ENCODE assay signal across 19 cellular contexts in the genomic region with DNA sequence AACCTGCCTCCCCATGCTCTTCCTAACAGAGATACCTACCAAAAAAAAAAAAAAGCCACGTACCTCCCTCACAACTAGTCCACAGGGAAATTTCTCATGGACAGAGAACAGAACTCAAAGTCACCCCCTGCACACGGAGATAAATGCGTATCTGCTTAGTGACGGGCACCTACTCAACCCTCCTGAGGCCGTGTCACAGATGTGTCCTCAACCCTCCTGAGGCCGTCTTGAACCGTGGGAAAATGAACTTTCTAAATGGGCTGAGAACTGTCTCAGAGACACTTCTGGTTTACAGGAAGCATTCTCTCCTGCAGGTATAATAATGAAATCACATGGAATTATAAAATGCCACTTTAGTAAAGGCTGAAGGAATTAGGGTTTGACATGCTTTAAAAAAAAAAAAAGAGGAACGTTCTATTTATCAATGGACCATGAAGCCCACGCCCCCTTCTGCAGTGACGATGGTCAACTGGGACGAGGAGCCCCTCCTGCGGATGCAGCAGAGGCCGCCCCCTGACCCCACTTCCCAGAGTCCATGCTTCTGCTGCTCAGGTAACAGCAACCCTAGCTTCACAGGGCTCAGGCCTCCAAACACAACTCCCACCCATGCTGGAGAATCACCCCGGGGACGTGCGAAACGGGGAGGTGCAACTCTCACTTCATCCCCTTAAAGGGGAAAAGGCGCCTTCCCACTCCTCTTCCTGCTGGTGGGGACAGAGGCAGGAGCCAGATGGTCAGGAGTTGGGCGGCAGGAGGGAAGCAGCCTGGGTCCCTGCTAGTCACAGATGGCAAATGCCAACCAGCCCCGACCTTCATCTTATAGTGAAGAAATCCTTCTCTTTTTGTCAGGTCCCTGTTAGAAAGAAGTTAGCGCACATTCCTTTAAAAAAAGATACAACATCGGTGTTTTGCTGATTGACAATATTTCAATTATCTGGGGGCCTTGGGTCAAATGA.
A peak's percentile ranks its signal among the peaks of the same experiment; 100 is the strongest.
DNase-seq lines count a peak whose midpoint lies in the region; FAIRE-seq and TF ChIP-seq lines count a peak whose summit lies in the region.
"Had no signal": no experiment of that assay in that cellular context is flagged by ENCODE, and none has a peak within 500 bp of the region (broad histone marks: within the 10 kb centered on the region; RNA-seq: fewer than 3 reads in every experiment).

No MANE protein-coding gene starts in this region.

- intact Hi-C loops in posterior vena cava (cut with DNase I): no loop called here

- no peak for TF ChIP-seq POLR2A in GM12892 (IDR thresholded peaks at IDR 0.05; ENCODE audit: low read depth, low read length)

- DNase-seq in NCI-H1694 treated with DMSO at 0.1 percent for 48 hours (lab: John Stamatoyannopoulos, UW): peak; percentile 24
- DNase-seq in NCI-H1694 (lab: John Stamatoyannopoulos, UW): no peak
- peak; percentile 76 for DNase-seq in G401 (ENCODE audit: low spot score)
- peak; percentile 69 for DNase-seq in cerebellar cortex (ENCODE audit: low spot score)
- peak; percentile 58 for DNase-seq in posterior vena cava (ENCODE audit: low spot score)
- DNase-seq in NCI-H2029 treated with DMSO at 0.1 percent for 48 hours (lab: John Stamatoyannopoulos, UW): no peak
- DNase-seq in GM12892 (ENCODE audit: insufficient read length): no peak
- DNase-seq in putamen (ENCODE audit: low spot score): no peak
- DNase-seq: 8988T, DMS153, GM23248, HFFc6, Kasumi-1, NCI-H1417 treated with DMSO at 0.1 percent for 48 hours, NCI-H345, SHP77 had no signal

- no peak for FAIRE-seq in GM12892 (lab: Jason Lieb, UNC)
- FAIRE-seq: GM18507, GM19239, RCC 7860 had no signal

- in situ Hi-C loops in G401 (cut with HindIII; ENCODE audit: low sequenced_read_pairs): no loop called here

Comparison
In these comparisons a context has a peak if more than half of its experiments do, and no peak if none do; other contexts are left out.
1. DNase-seq: peak in NCI-H1694 treated with DMSO at 0.1 percent for 48 hours (single experiment), G401 (single experiment), cerebellar cortex (single experiment) and posterior vena cava (single experiment); none in NCI-H1694 (single experiment), NCI-H2029 treated with DMSO at 0.1 percent for 48 hours (single experiment), GM12892 (single experiment) and putamen (single experiment).